1 cellular context compared by ENCODE assay signal in the genomic region with DNA sequence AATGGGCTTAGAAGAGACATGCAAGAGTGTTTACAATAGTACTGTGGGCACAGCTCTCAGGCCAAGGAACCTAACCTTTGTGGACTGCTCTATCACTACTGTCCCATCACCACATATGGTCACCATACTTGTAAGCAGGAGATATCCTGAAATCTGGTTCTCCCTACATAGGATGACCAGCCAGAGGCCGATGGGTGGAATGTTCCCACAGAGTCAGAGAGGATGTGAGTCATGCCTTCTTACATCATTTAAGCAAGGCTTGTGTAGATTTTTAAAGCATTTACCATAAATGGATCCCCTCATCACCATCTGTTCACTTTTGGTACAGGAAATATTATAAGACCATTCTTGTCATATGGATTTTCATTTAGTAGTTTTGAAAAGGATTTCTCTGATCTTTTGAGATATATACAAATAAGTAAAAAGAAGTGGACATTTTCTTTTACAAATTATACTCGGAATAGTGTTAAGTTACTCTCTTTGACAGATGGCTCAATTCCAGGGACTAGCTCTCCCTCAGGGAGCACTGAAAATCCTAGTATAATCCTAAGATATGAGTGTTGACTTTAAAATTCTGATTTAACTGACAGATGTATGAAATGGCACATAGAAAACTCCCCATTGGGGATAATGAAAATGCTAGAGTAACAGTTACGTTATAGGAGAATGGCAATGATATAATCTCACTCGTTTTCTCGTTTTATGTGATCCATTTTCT.
TF ChIP-seq lines count a peak whose summit lies in the region.

No MANE protein-coding gene starts in this region.

TF ChIP-seq in SK-N-SH, 30 proteins besides CTCF, POLR2A, EP300 and RAD21 (continued from another document):
- TF ChIP-seq, protein P1, sequence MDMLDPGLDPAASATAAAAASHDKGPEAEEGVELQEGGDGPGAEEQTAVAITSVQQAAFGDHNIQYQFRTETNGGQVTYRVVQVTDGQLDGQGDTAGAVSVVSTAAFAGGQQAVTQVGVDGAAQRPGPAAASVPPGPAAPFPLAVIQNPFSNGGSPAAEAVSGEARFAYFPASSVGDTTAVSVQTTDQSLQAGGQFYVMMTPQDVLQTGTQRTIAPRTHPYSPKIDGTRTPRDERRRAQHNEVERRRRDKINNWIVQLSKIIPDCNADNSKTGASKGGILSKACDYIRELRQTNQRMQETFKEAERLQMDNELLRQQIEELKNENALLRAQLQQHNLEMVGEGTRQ (IDR thresholded peaks at IDR 0.05; ENCODE audit: borderline replicate concordance, low read depth, low read length), result no peak
- TF ChIP-seq TAF1 (IDR thresholded peaks at IDR 0.05; ENCODE audit: borderline replicate concordance, low read depth, low read length) (no peak), GABPA (IDR thresholded peaks at IDR 0.05; ENCODE audit: low read depth) (no peak), TCF12 (IDR thresholded peaks at IDR 0.05) (peak; percentile 98), JUND (IDR thresholded peaks at IDR 0.05) (peak; percentile 92), EZH2phosphoT487 (IDR thresholded peaks at IDR 0.05; ENCODE audit: borderline replicate concordance, low read depth) (no peak), SMC3 (IDR thresholded peaks at IDR 0.05; ENCODE audit: low read depth, low read length) (no peak), RFX5 (IDR thresholded peaks at IDR 0.05; ENCODE audit: low read length) (no peak), FOXJ3 (CRISPR knock-in tag; IDR thresholded peaks at IDR 0.05) (no peak), POLR2AphosphoS5 (IDR thresholded peaks at IDR 0.05; ENCODE audit: low read depth, low read length) (peak; percentile 56; the same call in 1 of the 2 replicates), ELF1 (IDR thresholded peaks at IDR 0.05) (no peak), TEAD4 (IDR thresholded peaks at IDR 0.05; ENCODE audit: borderline replicate concordance, insufficient read depth) (peak; percentile 87; the same call in 1 of the 2 replicates), NFIC (IDR thresholded peaks at IDR 0.05; ENCODE audit: borderline replicate concordance) (peak; percentile 67), RXRA (IDR thresholded peaks at IDR 0.05; ENCODE audit: borderline replicate concordance, low read depth) (peak; percentile 46; the same call in 1 of the 2 replicates), MEF2A (IDR thresholded peaks at IDR 0.05; ENCODE audit: borderline replicate concordance, low read depth) (0 out of 2 replicates have a peak, but pooled peaks have one; percentile 23), FOSL2 (IDR thresholded peaks at IDR 0.05; ENCODE audit: borderline replicate concordance, low read depth) (peak; percentile 95)
- TF ChIP-seq, protein P2, sequence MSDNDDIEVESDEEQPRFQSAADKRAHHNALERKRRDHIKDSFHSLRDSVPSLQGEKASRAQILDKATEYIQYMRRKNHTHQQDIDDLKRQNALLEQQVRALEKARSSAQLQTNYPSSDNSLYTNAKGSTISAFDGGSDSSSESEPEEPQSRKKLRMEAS (IDR thresholded peaks at IDR 0.05; ENCODE audit: low read depth), result peak; percentile 76
- TF ChIP-seq, protein P3, sequence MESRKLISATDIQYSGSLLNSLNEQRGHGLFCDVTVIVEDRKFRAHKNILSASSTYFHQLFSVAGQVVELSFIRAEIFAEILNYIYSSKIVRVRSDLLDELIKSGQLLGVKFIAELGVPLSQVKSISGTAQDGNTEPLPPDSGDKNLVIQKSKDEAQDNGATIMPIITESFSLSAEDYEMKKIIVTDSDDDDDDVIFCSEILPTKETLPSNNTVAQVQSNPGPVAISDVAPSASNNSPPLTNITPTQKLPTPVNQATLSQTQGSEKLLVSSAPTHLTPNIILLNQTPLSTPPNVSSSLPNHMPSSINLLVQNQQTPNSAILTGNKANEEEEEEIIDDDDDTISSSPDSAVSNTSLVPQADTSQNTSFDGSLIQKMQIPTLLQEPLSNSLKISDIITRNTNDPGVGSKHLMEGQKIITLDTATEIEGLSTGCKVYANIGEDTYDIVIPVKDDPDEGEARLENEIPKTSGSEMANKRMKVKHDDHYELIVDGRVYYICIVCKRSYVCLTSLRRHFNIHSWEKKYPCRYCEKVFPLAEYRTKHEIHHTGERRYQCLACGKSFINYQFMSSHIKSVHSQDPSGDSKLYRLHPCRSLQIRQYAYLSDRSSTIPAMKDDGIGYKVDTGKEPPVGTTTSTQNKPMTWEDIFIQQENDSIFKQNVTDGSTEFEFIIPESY (IDR thresholded peaks at IDR 0.05; ENCODE audit: borderline replicate concordance, low read depth), result no peak
TF ChIP-seq in SK-N-SH: peak in this region for 10.
